8 cellular contexts compared by ENCODE assay signal in genomic region chr1:234962340-234962989, GRCh38.
A peak's percentile ranks its signal among the peaks of the same experiment; 100 is the strongest.
DNase-seq lines count a peak whose midpoint lies in the region; ATAC-seq and TF ChIP-seq lines count a peak whose summit lies in the region.

No MANE protein-coding gene starts in this region.

- H3K4me3 ChIP-seq in skeletal muscle cell (ENCODE audit: low read depth, low read length), result no peak overlapping the region
- no peak overlapping the region for H3K4me3 ChIP-seq in A673 (ENCODE audit: low read depth, low read length, poor library complexity, severe bottlenecking)

- TF ChIP-seq CTCF in GM10266 (IDR thresholded peaks at IDR 0.05; ENCODE audit: control insufficient read depth, insufficient read depth, low read depth, missing control alignments) (no peak), A673 (conservative IDR thresholded peaks at IDR 0.05; ENCODE audit: low read depth, low read length) (no peak)
- TF ChIP-seq CTCF in activated CD8-positive, alpha-beta T cell treated with anti-CD3 and anti-CD28 coated beads for 36 hours (IDR thresholded peaks at IDR 0.05), result no peak

- no peak overlapping the region for H3K27ac ChIP-seq in A673 (ENCODE audit: low read depth, low read length, poor library complexity, severe bottlenecking)

- H3K36me3 ChIP-seq in A673 (ENCODE audit: insufficient read depth, low read length, poor library complexity, severe bottlenecking), result no peaks in the 10 kb centered on the region

- H3K9me3 ChIP-seq in A673 (ENCODE audit: low read depth, low read length, poor library complexity, severe bottlenecking), result no peaks in the 10 kb centered on the region

- DNase-seq in GM10266 (ENCODE audit: extremely low spot score) (peak; percentile 65), germinal center (ENCODE audit: low spot score) (peak; percentile 50), skeletal muscle cell (ENCODE audit: low read depth) (peak; percentile 99), amygdala (lab: John Stamatoyannopoulos, UW) (no peak), A673 (ENCODE audit: low spot score) (no peak)
- peak; percentile 73 for DNase-seq in activated CD8-positive, alpha-beta T cell treated with anti-CD3 and anti-CD28 coated beads for 36 hours

- ATAC-seq in GM21619 (IDR thresholded peaks at IDR 0.05; ENCODE audit: unreplicated experiment), result peak; percentile 40
- peak; percentile 50 for ATAC-seq in activated CD8-positive, alpha-beta T cell treated with anti-CD3 and anti-CD28 coated beads for 36 hours

- TF ChIP-seq EP300 in Ishikawa (IDR thresholded peaks at IDR 0.05; ENCODE audit: borderline replicate concordance), result no peak

- peaks cover 77% of the 10 kb centered on the region for H3K4me1 Mint-ChIP-seq in activated CD8-positive, alpha-beta T cell treated with anti-CD3 and anti-CD28 coated beads for 36 hours (ENCODE audit: low read depth)

- no TSS peak for BruUV-seq in A673 (replicated peaks; lab: Mats Ljungman, UMichigan)

- no peaks in the 10 kb centered on the region for H3K27me3 Mint-ChIP-seq in activated CD8-positive, alpha-beta T cell treated with anti-CD3 and anti-CD28 coated beads for 36 hours

- intact Hi-C loops in activated CD8-positive, alpha-beta T cell treated with anti-CD3 and anti-CD28 coated beads for 36 hours (cut with micrococcal nuclease), result loop anchor here (2.0 to 5.0 kb wide), 5 partner anchors 18 to 350 kb away; partner anchors contain the start of gene IRF2BP2
- intact Hi-C loops in A673 (cut with micrococcal nuclease; ENCODE audit: unreplicated experiment), result no loop called here

- H3K27me3 ChIP-seq in A673 (replicated peaks; ENCODE audit: insufficient read depth, low read depth, low read length, poor library complexity), result no peaks in the 10 kb centered on the region

- peak overlapping the region; percentile 56 for H3K4me3 Mint-ChIP-seq in activated CD8-positive, alpha-beta T cell treated with anti-CD3 and anti-CD28 coated beads for 36 hours

- H3K36me3 Mint-ChIP-seq in activated CD8-positive, alpha-beta T cell treated with anti-CD3 and anti-CD28 coated beads for 36 hours (ENCODE audit: low read depth), result peaks cover 5% of the 10 kb centered on the region

- H3K27ac Mint-ChIP-seq in activated CD8-positive, alpha-beta T cell treated with anti-CD3 and anti-CD28 coated beads for 36 hours, result peak overlapping the region; percentile 93

- POLR2A ChIA-PET in activated CD8-positive, alpha-beta T cell treated with anti-CD3 and anti-CD28 coated beads for 36 hours (lab: Charles Lee), result interaction anchor here (0.6 to 4.4 kb wide), 15 partner anchors 12 to 461 kb away, joined by 3 to 26 read pairs (median 6); partner anchors contain the start of gene IRF2BP2
- POLR2A ChIA-PET in A673 (lab: Charles Lee; ENCODE audit: low non-redundant PET), result no interaction called here

- CTCF ChIA-PET in activated CD8-positive, alpha-beta T cell treated with anti-CD3 and anti-CD28 coated beads for 36 hours (lab: Charles Lee), result interaction anchor here (0.8 to 2.3 kb wide), 7 partner anchors 12 to 121 kb away, joined by 3 to 12 read pairs (median 4); no protein-coding TSS in a partner anchor
- CTCF ChIA-PET in A673 (lab: Charles Lee), result no interaction called here

- no peak; the same call in 1 of the 2 replicates for TF ChIP-seq RAD21 in Ishikawa (IDR thresholded peaks at IDR 0.05; ENCODE audit: low read depth)

- H3K4me1 ChIP-seq in A673 (ENCODE audit: insufficient read depth, low read length, poor library complexity, severe bottlenecking), result no peaks in the 10 kb centered on the region

- no peaks in the 10 kb centered on the region for H3K9me3 Mint-ChIP-seq in activated CD8-positive, alpha-beta T cell treated with anti-CD3 and anti-CD28 coated beads for 36 hours

TF ChIP-seq in Ishikawa, 13 proteins besides CTCF, POLR2A, EP300 and RAD21:
- no peak for TF ChIP-seq FOXM1 (IDR thresholded peaks at IDR 0.05; ENCODE audit: borderline replicate concordance, low read depth)
- TF ChIP-seq MAX (IDR thresholded peaks at IDR 0.05), result no peak
- peak; percentile 28 for TF ChIP-seq TCF12 (IDR thresholded peaks at IDR 0.05; ENCODE audit: low read depth)
- no peak; the same call in 1 of the 2 replicates for TF ChIP-seq TEAD4 (IDR thresholded peaks at IDR 0.05)

Comparison
In these comparisons a context has a peak if more than half of its experiments do, and no peak if none do; other contexts are left out.
1. DNase-seq: peak in GM10266 (single experiment), activated CD8-positive, alpha-beta T cell treated with anti-CD3 and anti-CD28 coated beads for 36 hours (single experiment), germinal center (single experiment) and skeletal muscle cell (single experiment); none in amygdala (0 of 56) and A673 (single experiment).